In the genomic region with DNA sequence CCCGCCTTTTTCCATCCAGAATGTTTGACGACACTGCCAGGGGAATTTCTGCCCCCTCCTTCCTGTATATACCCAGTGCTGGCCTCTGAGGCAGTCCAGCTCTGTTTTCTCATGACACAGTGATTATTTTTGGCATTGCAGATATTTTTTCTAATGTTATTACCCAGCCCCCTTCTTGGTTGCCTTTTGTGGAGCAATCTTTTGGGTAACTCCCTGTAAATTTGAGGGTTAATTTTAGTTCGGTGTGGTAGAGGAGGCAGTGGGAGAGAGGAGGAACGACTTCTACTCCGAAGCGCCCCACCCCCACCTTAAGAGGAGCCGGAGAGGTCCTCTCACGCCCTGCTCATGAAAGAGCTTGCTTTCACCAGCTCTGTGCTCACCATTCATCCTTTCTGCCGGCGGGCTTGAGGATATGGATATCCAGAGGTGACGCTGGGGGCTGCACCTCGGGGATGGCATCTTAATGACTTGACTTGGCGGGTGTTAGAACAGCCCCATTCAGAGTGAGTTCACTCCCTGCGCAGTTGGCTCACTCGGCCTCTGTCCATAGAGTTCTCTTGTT, we compare ENCODE assay signal across 8 cellular contexts. TPM values are rescaled to one million over a fixed set of nuclear protein-coding genes. Genes with fewer than 3 reads are reported as not detected.
A peak's percentile ranks its signal among the peaks of the same experiment; 100 is the strongest.
DNase-seq lines count a peak whose midpoint lies in the region; ATAC-seq and TF ChIP-seq lines count a peak whose summit lies in the region.

No MANE protein-coding gene starts in this region.

- H3K9me3 ChIP-seq in A673 (ENCODE audit: low read depth, low read length, poor library complexity, severe bottlenecking) = no peaks in the 10 kb centered on the region

- CTCF ChIA-PET in A673 (lab: Charles Lee) = no interaction called here

- H3K4me3 Mint-ChIP-seq in mesothelial cell of epicardium = peak overlapping the region; percentile 56

- H3K4me3 ChIP-seq in urinary bladder (ENCODE audit: low read depth, low read length) = no peak overlapping the region
- H3K4me3 ChIP-seq in A673 (ENCODE audit: low read depth, low read length, poor library complexity, severe bottlenecking) = no peak overlapping the region

- WGBS in urinary bladder = 18% methylated on average over 15 of the region's 15 CpGs

- DNase-seq in NCI-H510A (lab: John Stamatoyannopoulos, UW) (peak; percentile 54), epithelial cell of prostate (ENCODE audit: low read depth, low spot score) (no peak), mesothelial cell of epicardium (ENCODE audit: low spot score in 2 of 2, unreplicated experiment in 2 of 2) (no peak), NCI-H1694 treated with DMSO at 0.1 percent for 48 hours (lab: John Stamatoyannopoulos, UW) (no peak), A673 (ENCODE audit: low spot score) (no peak)
- DNase-seq in activated CD4-positive, alpha-beta T cell treated with anti-CD3 and anti-CD28 coated beads, Interleukin-2, amount 50 U/mL, for 1 hour = no peak

- no peaks in the 10 kb centered on the region for H3K36me3 ChIP-seq in urinary bladder (ENCODE audit: insufficient read depth)
- no peaks in the 10 kb centered on the region for H3K36me3 ChIP-seq in A673 (ENCODE audit: insufficient read depth, low read length, poor library complexity, severe bottlenecking)

- intact Hi-C loops in A673 (cut with micrococcal nuclease; ENCODE audit: unreplicated experiment) = no loop called here

- H3K4me1 Mint-ChIP-seq in mesothelial cell of epicardium = peaks cover 59% of the 10 kb centered on the region

- no peak for ATAC-seq in GM18909 (IDR thresholded peaks at IDR 0.05; ENCODE audit: poor library complexity, unreplicated experiment)

- POLR2A ChIA-PET in A673 (lab: Charles Lee; ENCODE audit: low non-redundant PET) = no interaction called here

- H3K36me3 Mint-ChIP-seq in mesothelial cell of epicardium = no peaks in the 10 kb centered on the region

- TF ChIP-seq CTCF in mesothelial cell of epicardium (IDR thresholded peaks at IDR 0.05; ENCODE audit: unreplicated experiment) (no peak), A673 (conservative IDR thresholded peaks at IDR 0.05; ENCODE audit: low read depth, low read length) (no peak)

- H3K4me1 ChIP-seq in urinary bladder (ENCODE audit: insufficient read depth) (peaks cover 5% of the 10 kb centered on the region), A673 (ENCODE audit: insufficient read depth, low read length, poor library complexity, severe bottlenecking) (no peaks in the 10 kb centered on the region)

- no TSS peak for BruUV-seq in A673 (replicated peaks; lab: Mats Ljungman, UMichigan)

- H3K27ac Mint-ChIP-seq in mesothelial cell of epicardium = peak overlapping the region; percentile 91

- H3K27ac ChIP-seq in epithelial cell of prostate = peak overlapping the region; percentile 92
- H3K27ac ChIP-seq in urinary bladder (ENCODE audit: low read depth) = peak overlapping the region; percentile 73
- no peak overlapping the region for H3K27ac ChIP-seq in A673 (ENCODE audit: low read depth, low read length, poor library complexity, severe bottlenecking)

- H3K27me3 ChIP-seq in A673 (replicated peaks; ENCODE audit: insufficient read depth, low read depth, low read length, poor library complexity) = no peaks in the 10 kb centered on the region

- H3K9me3 Mint-ChIP-seq in mesothelial cell of epicardium = no peaks in the 10 kb centered on the region

- H3K27me3 Mint-ChIP-seq in mesothelial cell of epicardium (ENCODE audit: low read depth) = no peaks in the 10 kb centered on the region

RNA-seq across cellular contexts. Expression of a gene that starts 38.3 kb away (rescaled TPM):
- total RNA-seq in mesothelial cell of epicardium (4.4 to 7.5 TPM (median 4.9 TPM) in 3 replicates), urinary bladder (42.8 TPM), A673 (2021) (0.41 and 1.2 TPM in 2 replicates)
- polyA plus RNA-seq in urinary bladder = 163 TPM
